ENCODE assay signal across 14 cellular contexts in the genomic region with DNA sequence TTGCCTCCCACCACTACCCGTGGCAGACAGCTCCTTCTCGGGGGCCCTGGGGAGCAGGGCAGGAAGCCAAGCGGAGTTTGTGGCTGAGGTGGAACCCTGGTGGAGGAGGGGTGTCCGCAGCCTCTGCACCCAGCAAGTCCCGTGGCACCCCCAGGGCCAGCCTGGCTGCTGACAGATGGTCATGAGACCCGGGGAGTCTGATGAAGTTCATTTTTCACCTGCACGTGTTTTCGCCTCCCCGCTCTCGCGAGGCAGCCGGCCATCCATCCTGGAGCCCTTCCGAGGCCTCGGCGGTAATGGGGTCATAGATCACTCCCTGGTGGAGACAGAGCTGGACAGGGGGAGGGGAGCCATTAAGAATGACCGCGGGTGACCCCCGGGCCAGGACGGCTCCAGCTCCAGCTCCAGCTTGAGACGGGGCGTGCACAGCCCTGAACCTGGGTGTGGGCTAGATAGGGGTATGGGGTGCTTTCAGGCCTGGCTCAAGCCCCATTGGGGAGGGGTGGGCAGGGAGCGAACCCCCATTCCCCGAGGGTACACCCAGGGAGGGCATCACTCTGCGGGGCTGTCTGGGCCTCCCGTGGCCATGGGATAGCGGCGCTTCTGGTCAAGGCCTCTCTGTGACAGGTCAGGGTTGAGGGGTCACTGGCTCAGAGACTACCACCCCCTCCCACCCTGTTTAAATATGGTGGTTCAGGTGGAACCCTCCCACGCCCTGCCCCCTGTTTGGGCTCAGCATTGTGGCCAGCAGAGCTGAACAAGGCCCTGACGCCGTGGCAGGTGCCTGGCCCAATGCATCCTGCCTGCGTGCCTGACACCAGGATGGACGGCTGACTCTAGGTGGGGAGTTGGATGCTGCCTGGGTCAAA.
DNase-seq lines count a peak whose midpoint lies in the region; ATAC-seq, FAIRE-seq and TF ChIP-seq lines count a peak whose summit lies in the region.
"Had no signal": no experiment of that assay in that cellular context is flagged by ENCODE, and none has a peak within 500 bp of the region (broad histone marks: within the 10 kb centered on the region; RNA-seq: fewer than 3 reads in every experiment).

No MANE protein-coding gene starts in this region.

- FAIRE-seq in pancreas (lab: Jason Lieb, UNC), result no peak

- no peaks in the 10 kb centered on the region for H3K36me3 ChIP-seq in pancreas
- H3K36me3 ChIP-seq: colonic mucosa had no signal

- no peaks in the 10 kb centered on the region for H3K9me3 ChIP-seq in pancreas
- H3K9me3 ChIP-seq: colonic mucosa, psoas muscle had no signal

- intact Hi-C loops in left ventricle myocardium superior (cut with micrococcal nuclease) (no loop called here), pancreas (cut with DNase I) (no loop called here)

- no peak overlapping the region for H3K27ac ChIP-seq in pancreas
- H3K27ac ChIP-seq: colonic mucosa, KMS-11, psoas muscle, SK-N-MC had no signal

- ATAC-seq in left ventricle myocardium superior (no peak), pancreas (no peak)

- H3K4me3 ChIP-seq in pancreas, result no peak overlapping the region
- H3K4me3 ChIP-seq: colonic mucosa, psoas muscle, SK-N-MC had no signal

- WGBS in pancreas, 2 donors, result 83% methylated on average over 32 of the region's 32 CpGs

- H3K27me3 ChIP-seq in pancreas, result no peaks in the 10 kb centered on the region
- H3K27me3 ChIP-seq: colonic mucosa had no signal

- TF ChIP-seq CTCF in pancreas (IDR thresholded peaks at IDR 0.05), result no peak

- DNase-seq in COR-L47 (lab: John Stamatoyannopoulos, UW) (peak; percentile 65), NCI-H69 (lab: John Stamatoyannopoulos, UW) (peak; percentile 87), left ventricle myocardium superior (peak; percentile 24), pancreas (peak in 5 of 6 donors; percentile 6 to 65 (median 31)), germinal center (ENCODE audit: low spot score) (no peak), GM03348 (ENCODE audit: low spot score) (no peak), DMS79 (lab: John Stamatoyannopoulos, UW) (no peak)
- DNase-seq in stimulated activated CD4-positive, alpha-beta T cell treated with anti-CD3 and anti-CD28 coated beads, Interleukin-2, amount 100 ng/mL, for 24 hours, result no peak
- DNase-seq: GDM1, midbrain had no signal

- H3K4me1 ChIP-seq in pancreas, result no peaks in the 10 kb centered on the region
- H3K4me1 ChIP-seq: colonic mucosa had no signal

Comparison
In these comparisons a context has a peak if more than half of its experiments do, and no peak if none do; other contexts are left out.
1. DNase-seq: peak in COR-L47 (single experiment), NCI-H69 (single experiment), left ventricle myocardium superior (single experiment) and pancreas (5 of 6); none in germinal center (single experiment), GM03348 (single experiment), stimulated activated CD4-positive, alpha-beta T cell treated with anti-CD3 and anti-CD28 coated beads, Interleukin-2, amount 100 ng/mL, for 24 hours (0 of 2) and DMS79 (single experiment).